Comparison of ENCODE assay signal across 10 cellular contexts in the genomic region with DNA sequence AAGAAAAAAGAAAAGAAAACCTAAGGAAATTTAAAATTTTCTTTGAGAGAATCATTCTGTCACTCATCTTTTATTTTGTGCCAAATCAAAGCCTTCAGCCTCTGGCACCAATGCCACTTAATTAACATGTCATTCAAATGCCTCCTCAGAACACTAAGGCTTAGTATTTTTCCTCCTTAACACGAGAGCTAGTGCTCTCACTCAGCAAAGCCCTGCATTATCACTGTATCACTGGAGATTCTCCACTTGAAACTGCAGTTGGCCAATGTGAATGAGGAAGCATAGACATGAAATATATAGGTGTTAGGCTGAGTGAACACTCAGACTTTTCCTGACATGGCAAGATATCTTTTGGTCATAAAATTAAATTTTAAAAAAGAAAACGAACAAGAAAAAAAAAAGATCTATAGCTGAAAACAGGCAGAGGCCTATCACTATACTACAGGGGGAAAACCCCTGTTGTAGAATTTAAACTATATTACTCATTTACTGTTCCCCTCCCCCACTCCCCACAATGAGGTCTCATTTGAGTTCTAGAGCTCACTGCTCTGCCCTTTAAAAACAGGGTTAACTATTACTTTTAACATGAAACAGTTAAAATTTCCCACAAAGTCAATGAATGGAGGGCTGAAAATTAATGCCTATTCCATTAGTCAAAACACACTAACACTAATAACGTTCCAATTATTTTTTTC. TPM values are rescaled to one million over a fixed set of nuclear protein-coding genes. Genes with fewer than 3 reads are reported as not detected.
DNase-seq lines count a peak whose midpoint lies in the region; ATAC-seq, FAIRE-seq and TF ChIP-seq lines count a peak whose summit lies in the region.
"Had no signal": no experiment of that assay in that cellular context is flagged by ENCODE, and none has a peak within 500 bp of the region (broad histone marks: within the 10 kb centered on the region; RNA-seq: fewer than 3 reads in every experiment).

No MANE protein-coding gene starts in this region.

- ATAC-seq in HG02642 (IDR thresholded peaks at IDR 0.05; ENCODE audit: poor library complexity, unreplicated experiment) = peak; percentile 61
- ATAC-seq in upper lobe of left lung (ENCODE audit: low FRiP score in 2 of 2) = no peak

- no peaks in the 10 kb centered on the region for H3K27me3 ChIP-seq in upper lobe of left lung

- TF ChIP-seq CTCF in upper lobe of left lung (IDR thresholded peaks at IDR 0.05) = no peak

- TF ChIP-seq POLR2A in upper lobe of left lung (IDR thresholded peaks at IDR 0.05) (peak in 1 of 4 donors; percentile 39), H54 (IDR thresholded peaks at IDR 0.05; ENCODE audit: low read depth, low read length) (no peak)

- no peak for FAIRE-seq in H54 (lab: Jason Lieb, UNC)

- peak; percentile 34 for DNase-seq in DMS53 (lab: John Stamatoyannopoulos, UW)
- DNase-seq in DMS53 treated with DMSO at 0.1 percent for 48 hours (lab: John Stamatoyannopoulos, UW; ENCODE audit: unreplicated experiment) = no peak
- DNase-seq in NCI-H2227 treated with DMSO at 0.1 percent for 48 hours (lab: John Stamatoyannopoulos, UW) = peak; percentile 71
- DNase-seq in stimulated activated CD4-positive, alpha-beta T cell treated with anti-CD3 and anti-CD28 coated beads, Interleukin-1b, Interleukin-23, amount 100 ng/mL, for 48 hours = peak; percentile 41
- no peak for DNase-seq in upper lobe of left lung
- no peak for DNase-seq in H54 (ENCODE audit: insufficient read length, low spot score)
- no peak for DNase-seq in HCEC 1CT
- DNase-seq: hippocampal formation had no signal

- no peaks in the 10 kb centered on the region for H3K9me3 ChIP-seq in upper lobe of left lung

- peak overlapping the region in 2 of 4 donors; percentile 57 to 97 for H3K27ac ChIP-seq in upper lobe of left lung
- H3K27ac ChIP-seq: 22Rv1 had no signal

- no peak for TF ChIP-seq EP300 in upper lobe of left lung (IDR thresholded peaks at IDR 0.05)

- peak overlapping the region in 1 of 4 donors; percentile 73 for H3K4me3 ChIP-seq in upper lobe of left lung

- H3K36me3 ChIP-seq in upper lobe of left lung = peaks cover 5 to 36% (median 14%) of the 10 kb centered on the region in 4 donors

- 52 to 58% methylated on average over 3 of the region's 3 CpGs for WGBS in upper lobe of left lung, 2 donors

- H3K4me1 ChIP-seq in upper lobe of left lung = peaks cover 6 to 31% (median 11%) of the 10 kb centered on the region in 4 donors

RNA-seq across cellular contexts. Expression of a gene that starts 5.1 kb away (rescaled TPM):
- 100 to 1,000 TPM in 4 of 6 donors, 10 to 100 TPM in 2; 65.0 to 264 (median 133) TPM for total RNA-seq in upper lobe of left lung

Comparison
In these comparisons a context has a peak if more than half of its experiments do, and no peak if none do; other contexts are left out.
1. DNase-seq: peak in DMS53 (single experiment), NCI-H2227 treated with DMSO at 0.1 percent for 48 hours (single experiment) and stimulated activated CD4-positive, alpha-beta T cell treated with anti-CD3 and anti-CD28 coated beads, Interleukin-1b, Interleukin-23, amount 100 ng/mL, for 48 hours (single experiment); none in DMS53 treated with DMSO at 0.1 percent for 48 hours (single experiment), upper lobe of left lung (0 of 2), H54 (single experiment) and HCEC 1CT (single experiment).